9 cellular contexts compared by ENCODE assay signal in the genomic region with DNA sequence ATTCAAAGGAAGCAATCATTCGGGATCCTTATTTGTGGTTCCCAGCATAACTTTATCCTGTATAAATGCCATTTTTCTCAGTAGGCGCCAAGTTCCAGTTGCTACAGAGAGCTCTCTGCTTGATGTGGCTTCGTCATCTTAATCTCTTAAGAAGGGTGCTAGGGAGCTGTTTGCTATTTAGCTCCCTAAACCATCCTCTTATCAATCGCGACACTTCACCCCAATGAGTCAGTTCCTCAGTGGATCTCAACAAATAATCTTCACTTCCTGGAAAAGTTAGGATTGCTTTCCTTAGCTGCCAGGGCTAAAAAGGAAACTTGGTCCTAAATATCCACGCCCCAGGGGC. TPM values are rescaled to one million over a fixed set of nuclear protein-coding genes. Genes with fewer than 3 reads are reported as not detected.
DNase-seq lines count a peak whose midpoint lies in the region; ATAC-seq, FAIRE-seq and TF ChIP-seq lines count a peak whose summit lies in the region.
"Had no signal": no experiment of that assay in that cellular context is flagged by ENCODE, and none has a peak within 500 bp of the region (broad histone marks: within the 10 kb centered on the region; RNA-seq: fewer than 3 reads in every experiment).

No MANE protein-coding gene starts in this region.

- H3F3A ChIP-seq in GM23248 (ENCODE audit: insufficient read depth) = no peaks in the 10 kb centered on the region

- H3K4me1 Mint-ChIP-seq in naive B cell = peaks cover 6 to 12% (median 11%) of the 10 kb centered on the region in 3 donors

- H3K36me3 ChIP-seq in GM23248 (ENCODE audit: low read depth) = no peaks in the 10 kb centered on the region
- H3K36me3 ChIP-seq in OCI-LY3 (replicated peaks; ENCODE audit: low read depth, low read length) = no peaks in the 10 kb centered on the region
- H3K36me3 ChIP-seq in small intestine (ENCODE audit: control insufficient read depth in 2 of 2, insufficient read depth in 2 of 2, low read length in 2 of 2) = no peaks in the 10 kb centered on the region
- H3K36me3 ChIP-seq: SJSA1 had no signal

- H4K20me1 ChIP-seq in GM23248 (ENCODE audit: insufficient read depth) (no peaks in the 10 kb centered on the region), OCI-LY3 (ENCODE audit: insufficient read depth, low read length) (no peaks in the 10 kb centered on the region)

- peak; percentile 10 for ATAC-seq in GM18499 (IDR thresholded peaks at IDR 0.05; ENCODE audit: insufficient read depth, unreplicated experiment)
- peak in 1 of 2 donors; percentile 6 for ATAC-seq in naive B cell (ENCODE audit: low read depth in 2 of 2)

- peak overlapping the region; percentile 90 for H3K4me2 ChIP-seq in GM23248 (ENCODE audit: unreplicated experiment)
- H3K4me2 ChIP-seq in OCI-LY3 (ENCODE audit: low read length) = peak overlapping the region; percentile 76

- no peak for TF ChIP-seq CTCF in OCI-LY3 (IDR thresholded peaks at IDR 0.05; ENCODE audit: low read depth, low read length)

- no peak for FAIRE-seq in small intestine (lab: Jason Lieb, UNC)

- H3K4me1 ChIP-seq in GM23248 (ENCODE audit: insufficient read depth) (no peaks in the 10 kb centered on the region), OCI-LY3 (ENCODE audit: low read length) (0 out of 2 replicates have a peak, but pooled peaks cover 7% of the 10 kb centered on the region), small intestine (ENCODE audit: control insufficient read depth in 2 of 2, insufficient read depth in 1 of 2, low read depth in 1 of 2, low read length in 1 of 2) (no peaks in the 10 kb centered on the region)

- H3K79me2 ChIP-seq in GM23248 (ENCODE audit: insufficient read depth) (no peaks in the 10 kb centered on the region), OCI-LY3 (ENCODE audit: low read length) (no peaks in the 10 kb centered on the region)

- 24 to 25% methylated on average over 6 of the region's 6 CpGs for WGBS in GM23248 (ENCODE audit: low coverage in 1 of 2, low lambda C conversion rate in 2 of 2, missing lambda C conversion rate in 2 of 2), 2 experiments
- 18 to 23% (median 23%) methylated on average over 6 of the region's 6 CpGs for WGBS in small intestine, 3 donors

- H3K27me3 ChIP-seq in GM23248 (replicated peaks; ENCODE audit: insufficient read depth) (peaks cover 38% of the 10 kb centered on the region), OCI-LY3 (ENCODE audit: low read depth, low read length) (no peaks in the 10 kb centered on the region), small intestine (ENCODE audit: control insufficient read depth in 2 of 2, insufficient read depth in 2 of 2, low read length in 2 of 2) (peaks cover 12 to 14% of the 10 kb centered on the region in 2 donors)

- peaks cover 37 to 47% (median 39%) of the 10 kb centered on the region in 3 donors for H3K27me3 Mint-ChIP-seq in naive B cell

- H3K27ac Mint-ChIP-seq in naive B cell = no peak overlapping the region

- H3K36me3 Mint-ChIP-seq in naive B cell = peaks cover 0 to 3% of the 10 kb centered on the region in 2 donors

- H3K27ac ChIP-seq in GM23248 (no peak overlapping the region), OCI-LY3 (ENCODE audit: low read length) (no peak overlapping the region), small intestine (ENCODE audit: low read depth in 1 of 2, low read length in 1 of 2) (no peak overlapping the region)
- H3K27ac ChIP-seq: SJSA1 had no signal

- H3K9me3 ChIP-seq in GM23248 (ENCODE audit: low read depth) (no peaks in the 10 kb centered on the region), OCI-LY3 (ENCODE audit: insufficient read depth, low read length) (no peaks in the 10 kb centered on the region), small intestine (ENCODE audit: control insufficient read depth, low read depth) (no peaks in the 10 kb centered on the region)
- H3K9me3 ChIP-seq: SJSA1 had no signal

- H3K9me3 Mint-ChIP-seq in naive B cell = no peaks in the 10 kb centered on the region

- H3K9ac ChIP-seq in GM23248 = no peak overlapping the region
- peak overlapping the region; percentile 40; the same call in 1 of the 2 replicates for H3K9ac ChIP-seq in OCI-LY3 (ENCODE audit: low read length)

- peak overlapping the region in 7 of 8 donors; percentile 33 to 86 (median 77) for H3K4me3 Mint-ChIP-seq in naive B cell

- H3K4me3 ChIP-seq in GM23248 (peak overlapping the region; percentile 72; the same call in 1 of the 2 replicates), OCI-LY3 (ENCODE audit: low read length) (peak overlapping the region; percentile 67), small intestine (ENCODE audit: low read depth in 1 of 2, low read length in 2 of 2) (no peak overlapping the region)
- H3K4me3 ChIP-seq: SJSA1 had no signal

- DNase-seq in GM23248 (no peak), naive B cell (no peak), small intestine (no peak), NCI-H748 (lab: John Stamatoyannopoulos, UW; ENCODE audit: unreplicated experiment) (no peak), dedifferentiated amniotic fluid mesenchymal stem cell (ENCODE audit: extremely low spot score) (no peak), OCI-M2 (lab: John Stamatoyannopoulos, UW; ENCODE audit: unreplicated experiment) (no peak)

- in situ Hi-C loops in GM23248 (cut with MboI) = no loop called here

- no peaks in the 10 kb centered on the region for H3K9me2 ChIP-seq in GM23248 (ENCODE audit: insufficient read depth)

- H2AFZ ChIP-seq in GM23248 (peak overlapping the region; percentile 52), OCI-LY3 (ENCODE audit: low read depth, low read length) (peak overlapping the region; percentile 82)

RNA-seq across cellular contexts. Expression of gene NKAIN2, which starts 1.3 kb away (rescaled TPM):
- not detected in 2 replicates for total RNA-seq in GM23248 (2014; rRNA removed; shearing (Covaris generic))
- not detected in 2 replicates for polyA plus RNA-seq in GM23248 (2016; fragmentation: Nextera tagmentation; extraction: Ambion mirVana)
- not detected for polyA plus RNA-seq in naive B cell (ENCODE audit: low read depth in 6 of 6)
- 1 to 10 TPM in 1 of 3 donors, under 1 TPM in 1, not detected in 1; 0.19 to 1.4 TPM for polyA plus RNA-seq in small intestine
- total RNA-seq: SJSA1 had no signal

Comparison
In these comparisons a context has a peak if more than half of its experiments do, and no peak if none do; other contexts are left out.
1. H3K4me3 ChIP-seq: peak in GM23248 (single experiment) and OCI-LY3 (single experiment); none in small intestine (0 of 2).